11 cellular contexts compared by ENCODE assay signal in the genomic region with DNA sequence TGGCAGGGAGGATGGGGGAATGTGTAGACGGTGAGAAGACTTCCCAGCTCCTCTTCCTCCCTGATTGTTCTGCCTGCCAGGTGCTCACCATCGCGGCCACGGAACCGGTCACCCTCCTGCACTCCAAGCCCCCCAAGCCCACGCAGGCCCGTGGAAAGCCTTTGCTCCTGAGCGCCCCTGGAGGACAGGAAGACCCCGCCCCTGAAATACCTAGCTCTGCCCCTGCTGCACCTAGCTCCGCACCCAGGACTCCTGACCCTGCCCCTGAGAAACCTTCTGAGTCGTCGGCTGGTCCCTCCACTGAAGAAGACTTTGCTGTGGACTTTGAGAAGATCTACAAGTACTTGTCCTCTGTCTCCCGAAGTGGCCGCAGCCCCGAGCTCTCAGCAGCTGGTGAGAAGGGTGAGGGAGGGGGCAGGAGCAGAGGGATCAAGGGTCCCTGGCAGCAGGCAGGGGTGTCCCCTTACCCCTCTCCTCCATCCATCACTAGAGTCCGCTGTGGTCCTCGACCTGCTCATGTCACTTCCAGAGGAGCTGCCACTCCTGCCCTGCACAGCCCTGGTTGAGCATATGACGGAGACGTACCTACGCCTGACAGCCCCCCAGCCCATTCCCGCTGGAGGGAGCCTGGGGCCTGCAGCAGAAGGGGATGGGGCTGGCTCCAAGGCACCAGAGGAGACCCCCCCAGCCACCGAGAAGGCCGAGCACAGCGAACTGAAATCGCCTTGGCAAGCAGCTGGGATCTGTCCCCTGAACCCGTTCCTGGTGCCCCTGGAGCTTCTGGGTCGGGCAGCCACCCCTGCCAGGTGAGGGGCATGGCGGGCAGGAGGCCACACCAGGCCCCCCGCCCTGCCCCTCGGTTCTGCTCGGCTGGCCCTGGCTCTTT. TPM values are rescaled to one million over a fixed set of nuclear protein-coding genes. Genes with fewer than 3 reads are reported as not detected.
DNase-seq lines count a peak whose midpoint lies in the region; TF ChIP-seq lines count a peak whose summit lies in the region.
"Had no signal": no experiment of that assay in that cellular context is flagged by ENCODE, and none has a peak within 500 bp of the region (broad histone marks: within the 10 kb centered on the region; RNA-seq: fewer than 3 reads in every experiment).

No MANE protein-coding gene starts in this region.

- peaks cover 40% of the 10 kb centered on the region for H3K4me1 Mint-ChIP-seq in activated CD4-positive, alpha-beta memory T cell treated with anti-CD3 and anti-CD28 coated beads, Interleukin-2, amount 10 ng/mL, durations not matched to agents 7 days and 5 days
- H3K4me1 Mint-ChIP-seq in activated CD4-positive, alpha-beta memory T cell treated with anti-CD3 and anti-CD28 coated beads for 36 hours (ENCODE audit: low read depth): peaks cover 30% of the 10 kb centered on the region
- H3K4me1 Mint-ChIP-seq in MCF 10A (ENCODE audit: insufficient read depth, unreplicated experiment): peaks cover 19% of the 10 kb centered on the region

- intact Hi-C loops in activated CD4-positive, alpha-beta memory T cell treated with anti-CD3 and anti-CD28 coated beads for 36 hours (cut with micrococcal nuclease): loop anchor here (5.0 kb wide), 1 partner anchor 285 kb away; the partner anchor contains the start of gene STXBP2
- intact Hi-C loops in MCF 10A (cut with micrococcal nuclease) (loop anchor here (5.0 kb wide), 1 partner anchor 55 kb away; no protein-coding TSS in a partner anchor), tibial artery (cut with DNase I; ENCODE audit: low total_unique reads) (no loop called here), posterior cingulate gyrus (cut with DNase I) (no loop called here)

- H3K9ac ChIP-seq in mucosa of stomach (ENCODE audit: low read length): peak overlapping the region; percentile 59

- H3K9me3 ChIP-seq in mucosa of stomach (ENCODE audit: control insufficient read depth, low read length) (no peaks in the 10 kb centered on the region), tibial artery (no peaks in the 10 kb centered on the region)

- peaks cover 15% of the 10 kb centered on the region for H3K27me3 Mint-ChIP-seq in activated CD4-positive, alpha-beta memory T cell treated with anti-CD3 and anti-CD28 coated beads, Interleukin-2, amount 10 ng/mL, durations not matched to agents 7 days and 5 days
- H3K27me3 Mint-ChIP-seq in activated CD4-positive, alpha-beta memory T cell treated with anti-CD3 and anti-CD28 coated beads for 36 hours: peaks cover 6% of the 10 kb centered on the region
- no peaks in the 10 kb centered on the region for H3K27me3 Mint-ChIP-seq in MCF 10A (ENCODE audit: insufficient read depth, unreplicated experiment)

- no peak overlapping the region for H3K27ac Mint-ChIP-seq in activated CD4-positive, alpha-beta memory T cell treated with anti-CD3 and anti-CD28 coated beads, Interleukin-2, amount 10 ng/mL, durations not matched to agents 7 days and 5 days
- no peak overlapping the region for H3K27ac Mint-ChIP-seq in activated CD4-positive, alpha-beta memory T cell treated with anti-CD3 and anti-CD28 coated beads for 36 hours
- peak overlapping the region; percentile 39 for H3K27ac Mint-ChIP-seq in MCF 10A (ENCODE audit: low read depth, unreplicated experiment)
- H3K27ac Mint-ChIP-seq: activated CD4-positive, alpha-beta T cell treated with anti-CD3 and anti-CD28 coated beads for 36 hours had no signal

- TF ChIP-seq CTCF in MCF 10A (IDR thresholded peaks at IDR 0.05; ENCODE audit: unreplicated experiment): no peak
- TF ChIP-seq CTCF in tibial artery (IDR thresholded peaks at IDR 0.05): no peak

- H3K27me3 ChIP-seq in mucosa of stomach (ENCODE audit: control insufficient read depth, insufficient read depth, low read length) (peaks cover 26% of the 10 kb centered on the region), tibial artery (peaks cover 0 to 25% of the 10 kb centered on the region in 2 donors)

- no peak for DNase-seq in activated CD4-positive, alpha-beta memory T cell treated with anti-CD3 and anti-CD28 coated beads, Interleukin-2, amount 10 ng/mL, durations not matched to agents 7 days and 5 days
- DNase-seq in activated CD4-positive, alpha-beta memory T cell treated with anti-CD3 and anti-CD28 coated beads for 36 hours: no peak
- DNase-seq in MCF 10A (ENCODE audit: unreplicated experiment): no peak
- no peak for DNase-seq in tibial artery
- DNase-seq in posterior cingulate gyrus: no peak
- DNase-seq in cerebellar nuclear complex (lab: John Stamatoyannopoulos, UW): no peak
- DNase-seq in Kasumi-1 (lab: John Stamatoyannopoulos, UW): no peak
- DNase-seq: ACHN; activated CD4-positive, alpha-beta T cell treated with anti-CD3 and anti-CD28 coated beads for 36 hours had no signal

- peak overlapping the region; percentile 8 for H3K4me3 Mint-ChIP-seq in activated CD4-positive, alpha-beta memory T cell treated with anti-CD3 and anti-CD28 coated beads, Interleukin-2, amount 10 ng/mL, durations not matched to agents 7 days and 5 days
- H3K4me3 Mint-ChIP-seq in activated CD4-positive, alpha-beta memory T cell treated with anti-CD3 and anti-CD28 coated beads for 36 hours: no peak overlapping the region
- peak overlapping the region; percentile 88 for H3K4me3 Mint-ChIP-seq in MCF 10A (ENCODE audit: unreplicated experiment)

- POLR2A ChIA-PET in activated CD4-positive, alpha-beta memory T cell treated with anti-CD3 and anti-CD28 coated beads, Interleukin-2, amount 10 ng/mL, durations not matched to agents 7 days and 5 days (lab: Charles Lee): interaction anchor here (3.2 to 3.3 kb wide), 2 partner anchors 13 to 22 kb away, joined by 17 to 26 read pairs; partner anchors contain the start of gene TIMM44
- POLR2A ChIA-PET in activated CD4-positive, alpha-beta memory T cell treated with anti-CD3 and anti-CD28 coated beads for 36 hours (lab: Charles Lee): interaction anchor here (1.7 kb wide), 1 partner anchor 22 kb away, joined by 7 read pairs; the partner anchor contains the start of gene TIMM44
- POLR2A ChIA-PET in MCF 10A (lab: Yijun Ruan, JAX): interaction anchor here (0.5 to 2.4 kb wide), 3 partner anchors 53 to 82 kb away, joined by 3 to 22 read pairs (median 3); no protein-coding TSS in a partner anchor

- CTCF ChIA-PET in activated CD4-positive, alpha-beta memory T cell treated with anti-CD3 and anti-CD28 coated beads, Interleukin-2, amount 10 ng/mL, durations not matched to agents 7 days and 5 days (lab: Charles Lee): interaction anchor here (3.3 kb wide), 1 partner anchor 18 kb away, joined by 23 read pairs; the partner anchor contains the start of gene MAP2K7
- CTCF ChIA-PET in activated CD4-positive, alpha-beta memory T cell treated with anti-CD3 and anti-CD28 coated beads for 36 hours (lab: Charles Lee): interaction anchor here (0.7 to 3.5 kb wide), 5 partner anchors 18 to 53 kb away, joined by 3 to 28 read pairs (median 4); partner anchors contain the start of genes MAP2K7 and TIMM44
- CTCF ChIA-PET in MCF 10A (lab: Yijun Ruan, JAX): interaction anchor here (0.5 to 3.6 kb wide), 9 partner anchors 14 to 310 kb away, joined by 3 to 15 read pairs (median 4); partner anchors contain the start of genes LRRC8E and MAP2K7

- no peaks in the 10 kb centered on the region for H3K9me3 Mint-ChIP-seq in activated CD4-positive, alpha-beta memory T cell treated with anti-CD3 and anti-CD28 coated beads, Interleukin-2, amount 10 ng/mL, durations not matched to agents 7 days and 5 days
- no peaks in the 10 kb centered on the region for H3K9me3 Mint-ChIP-seq in activated CD4-positive, alpha-beta memory T cell treated with anti-CD3 and anti-CD28 coated beads for 36 hours
- H3K9me3 Mint-ChIP-seq in MCF 10A (ENCODE audit: unreplicated experiment): no peaks in the 10 kb centered on the region

- no TSS peak for BruUV-seq in MCF 10A (replicated peaks; lab: Mats Ljungman, UMichigan)

- no peaks in the 10 kb centered on the region for H3K36me3 ChIP-seq in mucosa of stomach (ENCODE audit: control insufficient read depth, insufficient read depth, low read length)
- peaks cover 9 to 20% (median 14%) of the 10 kb centered on the region in 3 donors for H3K36me3 ChIP-seq in tibial artery

- H3K4me1 ChIP-seq in mucosa of stomach (ENCODE audit: control insufficient read depth, insufficient read depth, low read length) (peaks cover 38% of the 10 kb centered on the region), tibial artery (peaks cover 4 to 91% (median 79%) of the 10 kb centered on the region in 4 donors)

- H3K36me3 Mint-ChIP-seq in activated CD4-positive, alpha-beta memory T cell treated with anti-CD3 and anti-CD28 coated beads, Interleukin-2, amount 10 ng/mL, durations not matched to agents 7 days and 5 days (ENCODE audit: low read depth): no peaks in the 10 kb centered on the region
- peaks cover 3% of the 10 kb centered on the region for H3K36me3 Mint-ChIP-seq in activated CD4-positive, alpha-beta memory T cell treated with anti-CD3 and anti-CD28 coated beads for 36 hours
- peaks cover 37% of the 10 kb centered on the region for H3K36me3 Mint-ChIP-seq in MCF 10A (ENCODE audit: insufficient read depth, unreplicated experiment)

- H3K27ac ChIP-seq in tibial artery: peak overlapping the region; percentile 85 to 88

- H3K4me3 ChIP-seq in mucosa of stomach (ENCODE audit: low read length) (no peak overlapping the region), tibial artery (peak overlapping the region; percentile 72 to 85)

RNA-seq across cellular contexts. Expression of gene SNAPC2, which starts 2.1 kb away (rescaled TPM):
- total RNA-seq in activated CD4-positive, alpha-beta memory T cell treated with anti-CD3 and anti-CD28 coated beads, Interleukin-2, amount 10 ng/mL, durations not matched to agents 7 days and 5 days: 10 to 100 TPM; 20.4 to 24.1 TPM
- total RNA-seq in activated CD4-positive, alpha-beta memory T cell treated with anti-CD3 and anti-CD28 coated beads for 36 hours: 10 to 100 TPM; 18.7 to 20.2 TPM
- 24.1 and 27.1 TPM in 2 replicates for total RNA-seq in MCF 10A (2022)

RNA-seq across cellular contexts. Expression of gene CTXN1, which starts 3.7 kb away (rescaled TPM):
- not detected for total RNA-seq in activated CD4-positive, alpha-beta memory T cell treated with anti-CD3 and anti-CD28 coated beads, Interleukin-2, amount 10 ng/mL, durations not matched to agents 7 days and 5 days
- total RNA-seq in activated CD4-positive, alpha-beta memory T cell treated with anti-CD3 and anti-CD28 coated beads for 36 hours: under 1 TPM; 0.29 to 0.77 TPM
- total RNA-seq in MCF 10A (2022): 4.0 and 5.2 TPM in 2 replicates

RNA-seq across cellular contexts. Expression of gene TGFBR3L, which starts 7.6 kb away (rescaled TPM):
- total RNA-seq in activated CD4-positive, alpha-beta memory T cell treated with anti-CD3 and anti-CD28 coated beads, Interleukin-2, amount 10 ng/mL, durations not matched to agents 7 days and 5 days: 1 to 10 TPM; 4.2 to 4.6 TPM
- 1 to 10 TPM; 4.4 to 4.6 TPM for total RNA-seq in activated CD4-positive, alpha-beta memory T cell treated with anti-CD3 and anti-CD28 coated beads for 36 hours
- 3.3 and 4.5 TPM in 2 replicates for total RNA-seq in MCF 10A (2022)
- total RNA-seq: subcutaneous adipose tissue had no signal

RNA-seq across cellular contexts. Expression of gene MAP2K7, which starts 18.5 kb away (rescaled TPM):
- 10 to 100 TPM; 42.6 to 42.9 TPM for total RNA-seq in activated CD4-positive, alpha-beta memory T cell treated with anti-CD3 and anti-CD28 coated beads, Interleukin-2, amount 10 ng/mL, durations not matched to agents 7 days and 5 days
- 10 to 100 TPM; 29.1 to 30.1 TPM for total RNA-seq in activated CD4-positive, alpha-beta memory T cell treated with anti-CD3 and anti-CD28 coated beads for 36 hours
- total RNA-seq in MCF 10A (2022): 30.5 and 36.3 TPM in 2 replicates

RNA-seq across cellular contexts. Expression of gene TIMM44, which starts 21.3 kb away (rescaled TPM):
- 10 to 100 TPM; 48.4 to 50.9 TPM for total RNA-seq in activated CD4-positive, alpha-beta memory T cell treated with anti-CD3 and anti-CD28 coated beads, Interleukin-2, amount 10 ng/mL, durations not matched to agents 7 days and 5 days
- total RNA-seq in activated CD4-positive, alpha-beta memory T cell treated with anti-CD3 and anti-CD28 coated beads for 36 hours: 10 to 100 TPM; 66.5 to 68.5 TPM
- 91.3 and 142 TPM in 2 replicates for total RNA-seq in MCF 10A (2022)

Comparison
In these comparisons a context has a peak if more than half of its experiments do, and no peak if none do; other contexts are left out.
1. intact Hi-C loops: an anchor here in activated CD4-positive, alpha-beta memory T cell treated with anti-CD3 and anti-CD28 coated beads for 36 hours (5.0 kb wide) and MCF 10A (5.0 kb wide); none called in tibial artery and posterior cingulate gyrus.